Comparison of ENCODE assay signal across 8 cellular contexts in genomic region chr2:160429248-160430000, GRCh38.
DNase-seq lines count a peak whose midpoint lies in the region; ATAC-seq and TF ChIP-seq lines count a peak whose summit lies in the region.

No MANE protein-coding gene starts in this region.

- TF ChIP-seq POLR2A in lower leg skin (IDR thresholded peaks at IDR 0.05): no peak

- H3K4me1 ChIP-seq in OCI-LY7 (ENCODE audit: insufficient read depth, low read length, poor library complexity, severe bottlenecking): peaks cover 34% of the 10 kb centered on the region

- DNase-seq in DMS 273 treated with DMSO at 0.1 percent for 48 hours (lab: John Stamatoyannopoulos, UW) (peak; percentile 13), HFFc6 (peak; percentile 56), OCI-LY7 (ENCODE audit: low spot score) (peak; percentile 79), mesothelial cell of epicardium (ENCODE audit: low spot score in 2 of 2, unreplicated experiment in 2 of 2) (no peak), middle frontal gyrus (ENCODE audit: extremely low spot score, low spot score) (no peak), lower leg skin (ENCODE audit: low spot score in 2 of 2) (no peak)
- DNase-seq in central memory CD8-positive, alpha-beta T cell (ENCODE audit: low spot score in 2 of 2): no peak

- H3K36me3 Mint-ChIP-seq in HFFc6 (ENCODE audit: low read depth) (peaks cover 24% of the 10 kb centered on the region), mesothelial cell of epicardium (peaks cover 24% of the 10 kb centered on the region)
- H3K36me3 Mint-ChIP-seq in central memory CD8-positive, alpha-beta T cell (ENCODE audit: insufficient read depth): peaks cover 2% of the 10 kb centered on the region

- CTCF ChIA-PET in OCI-LY7 (lab: Charles Lee; ENCODE audit: unreplicated experiment): interaction anchor here (0.7 to 0.8 kb wide), 2 partner anchors 24 to 253 kb away, joined by 3 read pairs; no protein-coding TSS in a partner anchor

- peak overlapping the region; percentile 73 for H2AFZ ChIP-seq in OCI-LY7 (ENCODE audit: low read length)

- H3K79me2 ChIP-seq in OCI-LY7 (ENCODE audit: insufficient read depth, low read depth, low read length): no peaks in the 10 kb centered on the region

- H3K9me3 Mint-ChIP-seq in HFFc6: peaks cover 14% of the 10 kb centered on the region
- H3K9me3 Mint-ChIP-seq in central memory CD8-positive, alpha-beta T cell: no peaks in the 10 kb centered on the region
- peaks cover 4% of the 10 kb centered on the region for H3K9me3 Mint-ChIP-seq in mesothelial cell of epicardium

- H3K27ac Mint-ChIP-seq in HFFc6: peak overlapping the region; percentile 67
- H3K27ac Mint-ChIP-seq in central memory CD8-positive, alpha-beta T cell (ENCODE audit: low read depth): peak overlapping the region; percentile 62
- peak overlapping the region; percentile 66 for H3K27ac Mint-ChIP-seq in mesothelial cell of epicardium

- H3K4me2 ChIP-seq in OCI-LY7 (ENCODE audit: low read length): peak overlapping the region; percentile 66

- H3K4me3 Mint-ChIP-seq in HFFc6 (no peak overlapping the region), mesothelial cell of epicardium (no peak overlapping the region)
- H3K4me3 Mint-ChIP-seq in central memory CD8-positive, alpha-beta T cell: no peak overlapping the region

- ATAC-seq in central memory CD8-positive, alpha-beta T cell (replicated peaks; ENCODE audit: extremely low read depth, poor library complexity, severe bottlenecking): peak; percentile 40
- ATAC-seq in GM21737 (IDR thresholded peaks at IDR 0.05; ENCODE audit: unreplicated experiment): no peak

- H3K4me1 Mint-ChIP-seq in HFFc6 (ENCODE audit: low read depth) (peaks cover 75% of the 10 kb centered on the region), mesothelial cell of epicardium (peaks cover 28% of the 10 kb centered on the region)
- peaks cover 38% of the 10 kb centered on the region for H3K4me1 Mint-ChIP-seq in central memory CD8-positive, alpha-beta T cell

- H3K9me3 ChIP-seq in OCI-LY7 (ENCODE audit: low read length): peaks cover 9% of the 10 kb centered on the region

- peak overlapping the region; percentile 63 for H3K27ac ChIP-seq in OCI-LY7 (ENCODE audit: low read depth, low read length, poor library complexity, severe bottlenecking)

- POLR2A ChIA-PET in OCI-LY7 (lab: Charles Lee): interaction anchor here (0.6 to 3.4 kb wide), 14 partner anchors 9 to 649 kb away, joined by 3 to 33 read pairs (median 3); no protein-coding TSS in a partner anchor

- H4K20me1 ChIP-seq in OCI-LY7 (ENCODE audit: insufficient read depth, low read length): no peaks in the 10 kb centered on the region

- 12 to 14% methylated on average over 1 of the region's 1 CpG for WGBS in lower leg skin, 2 donors

- H3K4me3 ChIP-seq in OCI-LY7 (ENCODE audit: low read depth, low read length, poor library complexity, severe bottlenecking) (no peak overlapping the region), lower leg skin (ENCODE audit: low read depth, poor library complexity, severe bottlenecking) (no peak overlapping the region)

- no peaks in the 10 kb centered on the region; the same call in 1 of the 2 replicates for H3K27me3 Mint-ChIP-seq in HFFc6 (ENCODE audit: insufficient read depth)
- no peaks in the 10 kb centered on the region for H3K27me3 Mint-ChIP-seq in central memory CD8-positive, alpha-beta T cell
- no peaks in the 10 kb centered on the region for H3K27me3 Mint-ChIP-seq in mesothelial cell of epicardium (ENCODE audit: low read depth)

- intact Hi-C loops in OCI-LY7 (cut with micrococcal nuclease; ENCODE audit: unreplicated experiment): loop anchor here (5.0 kb wide), 1 partner anchor 273 kb away; no protein-coding TSS in a partner anchor
- intact Hi-C loops in lower leg skin (cut with DNase I; ENCODE audit: low total_unique reads): no loop called here

- H3K9me2 ChIP-seq in OCI-LY7 (ENCODE audit: insufficient read depth, low read length): no peaks in the 10 kb centered on the region

- no peaks in the 10 kb centered on the region; the same call in 1 of the 2 replicates for H3K36me3 ChIP-seq in OCI-LY7 (ENCODE audit: insufficient read depth, low read length)

- TF ChIP-seq CTCF in HFFc6 (IDR thresholded peaks at IDR 0.05) (peak; percentile 87), OCI-LY7 (conservative IDR thresholded peaks at IDR 0.05; ENCODE audit: low read length) (peak; percentile 92), mesothelial cell of epicardium (IDR thresholded peaks at IDR 0.05; ENCODE audit: unreplicated experiment) (peak; percentile 78), lower leg skin (IDR thresholded peaks at IDR 0.05) (no peak)

- BruUV-seq in OCI-LY7 (replicated peaks; lab: Mats Ljungman, UMichigan): no TSS peak

Comparison
In these comparisons a context has a peak if more than half of its experiments do, and no peak if none do; other contexts are left out.
1. DNase-seq: peak in DMS 273 treated with DMSO at 0.1 percent for 48 hours (single experiment), HFFc6 (single experiment) and OCI-LY7 (single experiment); none in central memory CD8-positive, alpha-beta T cell (0 of 2), mesothelial cell of epicardium (0 of 2), middle frontal gyrus (single experiment) and lower leg skin (0 of 2).
2. CTCF ChIP-seq: peak in HFFc6 (single experiment), OCI-LY7 (single experiment) and mesothelial cell of epicardium (single experiment); none in lower leg skin (0 of 3).
3. Peak in every context shown above with its lines, with median percentiles within 50 percentile points of each other: H3K27ac Mint-ChIP-seq.